Comparison of ENCODE assay signal across 8 cellular contexts in the genomic region with DNA sequence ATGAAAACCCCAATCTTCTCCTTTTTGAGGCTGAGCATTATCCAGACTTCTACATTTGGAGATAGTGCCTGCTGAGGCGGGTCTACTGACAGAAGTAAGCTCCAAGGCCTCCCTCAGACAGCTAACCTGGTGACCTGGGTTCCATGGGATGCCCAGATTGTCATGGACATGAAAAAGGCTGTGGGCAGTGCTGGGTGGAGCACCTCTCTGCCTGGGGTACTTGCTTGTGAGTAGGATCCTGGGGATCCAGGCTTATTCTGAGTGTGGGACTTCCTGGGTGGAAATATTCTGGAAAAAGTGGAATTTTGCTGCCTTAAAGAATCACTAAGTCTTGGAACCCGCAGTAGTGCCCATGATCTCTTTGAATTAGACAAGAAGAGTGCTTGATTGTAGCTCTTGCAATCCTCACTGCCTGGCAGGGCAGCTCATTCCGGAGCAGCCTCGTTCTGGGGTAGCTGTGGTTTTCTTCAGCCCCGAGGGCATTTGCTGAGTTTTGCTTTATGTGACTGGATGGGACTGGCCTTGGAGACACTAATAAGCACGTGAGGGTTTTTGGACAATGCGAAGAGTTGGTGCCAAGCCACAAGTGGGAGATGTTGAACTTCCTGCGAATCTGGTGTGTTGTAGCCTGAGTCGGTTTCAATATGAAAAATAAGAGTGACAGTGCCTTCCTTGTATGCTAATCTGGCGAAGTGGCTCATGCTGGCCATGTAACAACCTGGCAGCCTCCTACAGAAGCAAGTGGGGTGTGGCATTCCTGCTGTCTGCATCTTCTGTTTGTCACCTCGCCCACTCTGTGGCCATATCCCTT. TPM values are rescaled to one million over a fixed set of nuclear protein-coding genes. Genes with fewer than 3 reads are reported as not detected.
A peak's percentile ranks its signal among the peaks of the same experiment; 100 is the strongest.
DNase-seq lines count a peak whose midpoint lies in the region; ATAC-seq and TF ChIP-seq lines count a peak whose summit lies in the region.

No MANE protein-coding gene starts in this region.

- no peak for ATAC-seq in GM19328 (IDR thresholded peaks at IDR 0.05; ENCODE audit: unreplicated experiment)

- no peak for TF ChIP-seq CTCF in retinal pigment epithelial cell (conservative IDR thresholded peaks at IDR 0.05; ENCODE audit: low read depth, low read length)

- no peak overlapping the region for H3K4me3 ChIP-seq in retinal pigment epithelial cell (ENCODE audit: low read length)

- DNase-seq in ELF-1 (ENCODE audit: low read depth, low spot score) (peak; percentile 71), H4 (ENCODE audit: low spot score) (peak; percentile 72), NOMO-1 (lab: John Stamatoyannopoulos, UW; ENCODE audit: unreplicated experiment in 2 of 2) (peak; percentile 84 to 87), epidermal melanocyte (ENCODE audit: insufficient read length, low spot score) (peak; percentile 52), retinal pigment epithelial cell (ENCODE audit: low read depth) (peak; percentile 53), 8988T (no peak)
- DNase-seq in activated CD8-positive, alpha-beta memory T cell treated with anti-CD3 and anti-CD28 coated beads for 24 hours: no peak

RNA-seq across cellular contexts. Expression of a gene that starts 28.2 kb away (rescaled TPM):
- 6.4 and 6.6 TPM in 2 replicates for total RNA-seq in H4 (2014; rRNA removed; shearing (Covaris generic))

Comparison
In these comparisons a context has a peak if more than half of its experiments do, and no peak if none do; other contexts are left out.
1. DNase-seq: peak in ELF-1 (single experiment), H4 (single experiment), NOMO-1 (2 of 2), epidermal melanocyte (single experiment) and retinal pigment epithelial cell (single experiment); none in activated CD8-positive, alpha-beta memory T cell treated with anti-CD3 and anti-CD28 coated beads for 24 hours (single experiment) and 8988T (single experiment).